19 cellular contexts compared by ENCODE assay signal in the genomic region with DNA sequence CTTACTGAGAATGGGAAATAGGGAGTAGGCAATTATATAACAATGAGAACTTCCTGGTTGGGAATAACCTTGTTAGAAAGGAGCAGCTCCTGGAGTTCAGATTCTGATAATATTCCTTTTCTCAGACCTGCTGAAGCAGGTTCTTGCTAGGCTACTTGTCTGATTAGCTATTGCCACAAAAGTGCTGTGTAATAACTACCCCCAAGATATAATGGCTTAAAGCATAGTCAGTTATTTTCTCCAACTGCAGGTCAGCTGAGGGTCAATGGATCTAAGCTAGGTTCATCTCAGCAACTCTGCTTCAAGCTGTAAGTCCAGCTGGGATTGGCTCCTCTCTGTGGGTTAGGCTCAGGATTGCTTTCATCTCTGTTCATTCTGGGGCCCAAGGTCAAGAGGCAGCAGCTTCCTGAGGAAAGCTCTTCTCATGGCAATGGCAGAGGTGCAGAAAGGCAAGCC. TPM values are rescaled to one million over a fixed set of nuclear protein-coding genes. Genes with fewer than 3 reads are reported as not detected.
DNase-seq lines count a peak whose midpoint lies in the region; ATAC-seq and TF ChIP-seq lines count a peak whose summit lies in the region.
"Had no signal": no experiment of that assay in that cellular context is flagged by ENCODE, and none has a peak within 500 bp of the region (broad histone marks: within the 10 kb centered on the region; RNA-seq: fewer than 3 reads in every experiment).

No MANE protein-coding gene starts in this region.

- H3K27ac Mint-ChIP-seq in immature natural killer cell: no peak overlapping the region
- no peak overlapping the region for H3K27ac Mint-ChIP-seq in naive thymus-derived CD4-positive, alpha-beta T cell
- H3K27ac Mint-ChIP-seq: CD8-positive, alpha-beta T cell had no signal

- H3K36me3 ChIP-seq in gastroesophageal sphincter: no peaks in the 10 kb centered on the region
- H3K36me3 ChIP-seq in neuronal stem cell (replicated peaks in 1 of 2; ENCODE audit: control insufficient read depth in 2 of 2, insufficient read depth in 2 of 2, low read length in 2 of 2): no peaks in the 10 kb centered on the region
- no peaks in the 10 kb centered on the region for H3K36me3 ChIP-seq in breast epithelium
- no peaks in the 10 kb centered on the region for H3K36me3 ChIP-seq in naive thymus-derived CD4-positive, alpha-beta T cell (ENCODE audit: control insufficient read depth in 2 of 3, insufficient read depth in 3 of 3, low read length in 3 of 3)
- H3K36me3 ChIP-seq: BLaER1 treated with 17β-estradiol and CSF1 and Interleukin-3, amounts not matched to agents 10 nM and 100 nM; HAP-1 had no signal

- H3K14ac ChIP-seq in neuronal stem cell (ENCODE audit: low read length): no peak overlapping the region

- no peak overlapping the region for H3K4me2 ChIP-seq in neuronal stem cell (ENCODE audit: insufficient read depth, low read length, poor library complexity, severe bottlenecking)
- H3K4me2 ChIP-seq: BLaER1 treated with 17β-estradiol and CSF1 and Interleukin-3, amounts not matched to agents 10 nM and 100 nM; SK-N-SH had no signal

- peak; percentile 47 for DNase-seq in DMS53 treated with DMSO at 0.1 percent for 48 hours (lab: John Stamatoyannopoulos, UW; ENCODE audit: unreplicated experiment)
- peak; percentile 60 for DNase-seq in RPMI8226
- no peak for DNase-seq in neuronal stem cell (ENCODE audit: low spot score)
- no peak for DNase-seq in breast epithelium (ENCODE audit: low spot score in 2 of 2)
- no peak for DNase-seq in H4 (ENCODE audit: low spot score)
- no peak for DNase-seq in immature natural killer cell
- no peak for DNase-seq in naive thymus-derived CD4-positive, alpha-beta T cell
- DNase-seq: CD8-positive, alpha-beta T cell; DMS79; NCI-H1092 treated with DMSO at 0.1 percent for 48 hours; NCI-H146; NCI-H2029 treated with DMSO at 0.1 percent for 48 hours; NCI-H2171; NCI-H446 treated with DMSO at 0.1 percent for 48 hours; SHP77 treated with DMSO at 0.1 percent for 48 hours; SK-N-SH had no signal

- TF ChIP-seq EP300 in gastroesophageal sphincter (IDR thresholded peaks at IDR 0.05): no peak

- H3K4me3 ChIP-seq in gastroesophageal sphincter: no peak overlapping the region
- H3K4me3 ChIP-seq in neuronal stem cell (ENCODE audit: low read length in 2 of 2): no peak overlapping the region
- no peak overlapping the region for H3K4me3 ChIP-seq in breast epithelium
- no peak overlapping the region for H3K4me3 ChIP-seq in naive thymus-derived CD4-positive, alpha-beta T cell (ENCODE audit: low read length)
- H3K4me3 ChIP-seq: BLaER1 treated with 17β-estradiol and CSF1 and Interleukin-3, amounts not matched to agents 10 nM and 100 nM; HAP-1 had no signal

- no peak overlapping the region for H2BK5ac ChIP-seq in neuronal stem cell (ENCODE audit: low read length)

- TF ChIP-seq CTCF in gastroesophageal sphincter (IDR thresholded peaks at IDR 0.05) (no peak), breast epithelium (IDR thresholded peaks at IDR 0.05) (no peak)

- H3K9me3 ChIP-seq in gastroesophageal sphincter: peaks cover 0 to 11% (median 0%) of the 10 kb centered on the region in 3 donors
- no peaks in the 10 kb centered on the region for H3K9me3 ChIP-seq in neuronal stem cell (replicated peaks in 1 of 2; ENCODE audit: control insufficient read depth in 2 of 2, insufficient read depth in 1 of 2, low read depth in 1 of 2, low read length in 2 of 2)
- H3K9me3 ChIP-seq in breast epithelium: no peaks in the 10 kb centered on the region
- H3K9me3 ChIP-seq in naive thymus-derived CD4-positive, alpha-beta T cell (ENCODE audit: control insufficient read depth in 2 of 3, low read length in 3 of 3): no peaks in the 10 kb centered on the region
- H3K9me3 ChIP-seq: HAP-1, SK-N-SH had no signal

- intact Hi-C loops in breast epithelium (cut with DNase I; ENCODE audit: low total_unique reads): no loop called here
- intact Hi-C loops in naive thymus-derived CD4-positive, alpha-beta T cell (cut with micrococcal nuclease): no loop called here

- H4K8ac ChIP-seq in neuronal stem cell (ENCODE audit: low read depth, low read length): no peak overlapping the region

- no peak for TF ChIP-seq POLR2A in gastroesophageal sphincter (IDR thresholded peaks at IDR 0.05)
- TF ChIP-seq POLR2A in breast epithelium (IDR thresholded peaks at IDR 0.05): no peak

- no peaks in the 10 kb centered on the region for H3K4me1 ChIP-seq in gastroesophageal sphincter
- peaks cover 0 to 3% of the 10 kb centered on the region in 2 donors for H3K4me1 ChIP-seq in neuronal stem cell (ENCODE audit: control insufficient read depth in 2 of 2, insufficient read depth in 1 of 2, low read depth in 1 of 2, low read length in 2 of 2)
- H3K4me1 ChIP-seq in breast epithelium: no peaks in the 10 kb centered on the region
- no peaks in the 10 kb centered on the region for H3K4me1 ChIP-seq in naive thymus-derived CD4-positive, alpha-beta T cell (ENCODE audit: control insufficient read depth in 2 of 2, insufficient read depth in 2 of 2, low read length in 2 of 2)
- H3K4me1 ChIP-seq: BLaER1 treated with 17β-estradiol and CSF1 and Interleukin-3, amounts not matched to agents 10 nM and 100 nM; HAP-1 had no signal

- no peak overlapping the region for H3K4ac ChIP-seq in neuronal stem cell (ENCODE audit: low read length)

- H2BK15ac ChIP-seq in neuronal stem cell (ENCODE audit: low read length): no peak overlapping the region

- POLR2A ChIA-PET in naive thymus-derived CD4-positive, alpha-beta T cell (lab: Charles Lee): no interaction called here

- no peaks in the 10 kb centered on the region for H3K79me1 ChIP-seq in neuronal stem cell (ENCODE audit: low read depth, low read length)

- H3K9ac ChIP-seq in neuronal stem cell (ENCODE audit: low read depth, low read length, poor library complexity): no peak overlapping the region
- H3K9ac ChIP-seq: BLaER1 treated with 17β-estradiol and CSF1 and Interleukin-3, amounts not matched to agents 10 nM and 100 nM; SK-N-SH had no signal

- H2BK120ac ChIP-seq in neuronal stem cell (ENCODE audit: low read depth, low read length): no peak overlapping the region

- peaks cover 0 to 2% (median 2%) of the 10 kb centered on the region in 3 donors for H3K27me3 Mint-ChIP-seq in immature natural killer cell (ENCODE audit: low read depth in 3 of 3)
- peaks cover 0 to 2% (median 0%) of the 10 kb centered on the region in 5 donors for H3K27me3 Mint-ChIP-seq in naive thymus-derived CD4-positive, alpha-beta T cell

- no peak overlapping the region for H3K23ac ChIP-seq in neuronal stem cell (ENCODE audit: low read depth, low read length, poor library complexity)

- H3K27me3 ChIP-seq in gastroesophageal sphincter: no peaks in the 10 kb centered on the region
- H3K27me3 ChIP-seq in neuronal stem cell (ENCODE audit: control insufficient read depth in 3 of 3, insufficient read depth in 3 of 3, low read depth in 1 of 3, low read length in 3 of 3): no peaks in the 10 kb centered on the region
- H3K27me3 ChIP-seq in breast epithelium: no peaks in the 10 kb centered on the region
- no peaks in the 10 kb centered on the region for H3K27me3 ChIP-seq in naive thymus-derived CD4-positive, alpha-beta T cell (ENCODE audit: control insufficient read depth in 2 of 2, insufficient read depth in 2 of 2, low read length in 2 of 2)
- H3K27me3 ChIP-seq: BLaER1 treated with 17β-estradiol and CSF1 and Interleukin-3, amounts not matched to agents 10 nM and 100 nM had no signal

- no peaks in the 10 kb centered on the region for H3K4me1 Mint-ChIP-seq in immature natural killer cell
- no peaks in the 10 kb centered on the region for H3K4me1 Mint-ChIP-seq in naive thymus-derived CD4-positive, alpha-beta T cell

- no peak overlapping the region for H3K27ac ChIP-seq in gastroesophageal sphincter
- H3K27ac ChIP-seq in neuronal stem cell (replicated peaks; ENCODE audit: low read length): no peak overlapping the region
- no peak overlapping the region for H3K27ac ChIP-seq in breast epithelium
- no peak overlapping the region for H3K27ac ChIP-seq in naive thymus-derived CD4-positive, alpha-beta T cell (ENCODE audit: low read depth, low read length)
- H3K27ac ChIP-seq: BLaER1 treated with 17β-estradiol and CSF1 and Interleukin-3, amounts not matched to agents 10 nM and 100 nM had no signal

- H2AFZ ChIP-seq in neuronal stem cell (ENCODE audit: low read length): peak overlapping the region; percentile 13

- no peak overlapping the region for H3K18ac ChIP-seq in neuronal stem cell (ENCODE audit: low read length)

- H4K91ac ChIP-seq in neuronal stem cell (ENCODE audit: low read depth, low read length, poor library complexity): no peak overlapping the region

- peak; percentile 58 for ATAC-seq in gastroesophageal sphincter
- no peak for ATAC-seq in naive thymus-derived CD4-positive, alpha-beta T cell
- ATAC-seq: CD8-positive, alpha-beta T cell had no signal

- CTCF ChIA-PET in naive thymus-derived CD4-positive, alpha-beta T cell (lab: Charles Lee): no interaction called here

- H3K9me3 Mint-ChIP-seq in immature natural killer cell: peaks cover 0 to 2% (median 0%) of the 10 kb centered on the region in 6 donors
- H3K9me3 Mint-ChIP-seq in naive thymus-derived CD4-positive, alpha-beta T cell: peaks cover 0 to 5% (median 0%) of the 10 kb centered on the region in 11 donors
- H3K9me3 Mint-ChIP-seq: CD8-positive, alpha-beta T cell had no signal

- H3K36me3 Mint-ChIP-seq in immature natural killer cell: no peaks in the 10 kb centered on the region
- no peaks in the 10 kb centered on the region for H3K36me3 Mint-ChIP-seq in naive thymus-derived CD4-positive, alpha-beta T cell
- H3K36me3 Mint-ChIP-seq: CD8-positive, alpha-beta T cell had no signal

- no peak overlapping the region for H2AK5ac ChIP-seq in neuronal stem cell (ENCODE audit: low read depth, low read length)

- no peak overlapping the region for H3K4me3 Mint-ChIP-seq in immature natural killer cell
- H3K4me3 Mint-ChIP-seq in naive thymus-derived CD4-positive, alpha-beta T cell: no peak overlapping the region
- H3K4me3 Mint-ChIP-seq: CD8-positive, alpha-beta T cell had no signal

- no peak overlapping the region for H2BK12ac ChIP-seq in neuronal stem cell (ENCODE audit: low read length)

RNA-seq across cellular contexts. Expression of a gene that starts 9.4 kb away (rescaled TPM):
- total RNA-seq in gastroesophageal sphincter (10 to 100 TPM; 17.8 to 35.0 (median 26.2) TPM), breast epithelium (10 to 100 TPM; 21.6 to 31.6 (median 22.2) TPM)
- 25.1 TPM for polyA plus RNA-seq in neuronal stem cell (2013, experiment 1 of 2)
- 25.6 TPM for polyA plus RNA-seq in neuronal stem cell (2013, experiment 2 of 2)
- total RNA-seq in H4 (2014; rRNA removed; shearing (Covaris generic)): 8.6 and 11.8 TPM in 2 replicates
- 10 to 100 TPM in 2 of 3 donors, 1 to 10 TPM in 1; 8.9 to 17.1 (median 10.8) TPM for polyA plus RNA-seq in immature natural killer cell
- 10 to 100 TPM; 28.7 to 39.4 (median 38.3) TPM for total RNA-seq in naive thymus-derived CD4-positive, alpha-beta T cell
- 10 to 100 TPM; 15.5 to 20.0 TPM for polyA plus RNA-seq in naive thymus-derived CD4-positive, alpha-beta T cell

RNA-seq across cellular contexts. Expression of a gene that starts 38.5 kb away (rescaled TPM):
- total RNA-seq in gastroesophageal sphincter (10 to 100 TPM; 28.4 to 38.8 (median 32.4) TPM), breast epithelium (10 to 100 TPM; 22.6 to 49.6 (median 44.6) TPM)
- polyA plus RNA-seq in neuronal stem cell (2013, experiment 1 of 2): 90.3 TPM
- 93.1 TPM for polyA plus RNA-seq in neuronal stem cell (2013, experiment 2 of 2)
- 97.7 and 113 TPM in 2 replicates for total RNA-seq in H4 (2014; rRNA removed; shearing (Covaris generic))
- polyA plus RNA-seq in immature natural killer cell: 10 to 100 TPM in 2 of 3 donors, 1 to 10 TPM in 1; 7.3 to 29.7 (median 15.5) TPM
- 10 to 100 TPM; 50.0 to 88.8 (median 76.5) TPM for total RNA-seq in naive thymus-derived CD4-positive, alpha-beta T cell
- polyA plus RNA-seq in naive thymus-derived CD4-positive, alpha-beta T cell: 10 to 100 TPM; 22.9 to 41.5 TPM

Comparison
In these comparisons a context has a peak if more than half of its experiments do, and no peak if none do; other contexts are left out.
1. DNase-seq: peak in DMS53 treated with DMSO at 0.1 percent for 48 hours (single experiment) and RPMI8226 (single experiment); none in neuronal stem cell (single experiment), breast epithelium (0 of 2), H4 (single experiment), immature natural killer cell (0 of 3) and naive thymus-derived CD4-positive, alpha-beta T cell (0 of 9).